In genomic region chr7:7654964-7655363, GRCh38 we compare ENCODE assay signal across 33 cellular contexts.
"Had no signal": no experiment of that assay in that cellular context is flagged by ENCODE, and none has a peak within 500 bp of the region (broad histone marks: within the 10 kb centered on the region; RNA-seq: fewer than 3 reads in every experiment).

No MANE protein-coding gene starts in this region.

- H3K27ac ChIP-seq: gastrocnemius medialis, lower lobe of right lung, neural progenitor cell, parathyroid adenoma, right lobe of liver, stomach, thyroid gland, upper lobe of left lung had no signal

- ATAC-seq: gastrocnemius medialis; left colon; lower lobe of right lung; natural killer cell; stimulated activated memory B cell treated with anti-CD40 and anti-IgM and Interleukin-4, amounts not matched to agents 10 μg/mL and 1 μg/mL and 100 μg/mL, for 72 hours; T-helper 17 cell; WTC11 had no signal

- DNase-seq: activated CD4-positive, alpha-beta memory T cell treated with anti-CD3 and anti-CD28 coated beads, Interleukin-2, amount 10 ng/mL, durations not matched to agents 7 days and 5 days; activated CD4-positive, alpha-beta T cell treated with anti-CD3 and anti-CD28 coated beads for 1 hour; activated CD4-positive, alpha-beta T cell treated with anti-CD3 and anti-CD28 coated beads, Interleukin-2, amount 10 ng/mL, durations not matched to agents 7 days and 5 days; activated CD8-positive, alpha-beta memory T cell treated with anti-CD3 and anti-CD28 coated beads, Interleukin-2, amount 50 U/mL, for 48 hours; activated gamma-delta T cell; activated naive CD4-positive, alpha-beta T cell treated with anti-CD3 and anti-CD28 coated beads, Interleukin-2, amount 10 ng/mL, durations not matched to agents 7 days and 5 days; activated naive CD8-positive, alpha-beta T cell treated with anti-CD3 and anti-CD28 coated beads, Interleukin-2, amount 10 ng/mL, durations not matched to agents 7 days and 5 days; activated T-cell treated with anti-CD3 and anti-CD28 coated beads, Interleukin-2, amount 50 U/mL, for 24 hours; amygdala; effector CD8-positive, alpha-beta T cell; gastrocnemius medialis; glutamatergic neuron; hippocampal formation; kidney; left colon; lower lobe of right lung; mesendoderm; natural killer cell; occipital lobe; right lobe of liver; small intestine; stimulated activated CD4-positive, alpha-beta T cell treated with anti-CD3 and anti-CD28 coated beads, Interleukin-1b, Interleukin-23, amount 100 ng/mL, for 48 hours; stimulated activated CD4-positive, alpha-beta T cell treated with anti-CD3 and anti-CD28 coated beads, Interleukin-4, amount 100 ng/mL, for 4 hours; stimulated activated CD8-positive, alpha-beta memory T cell treated with anti-CD3 and anti-CD28 coated beads, Interleukin-4, amount 100 ng/mL, for 48 hours; stomach; T-helper 17 cell; T1000; thyroid gland; upper lobe of left lung had no signal

- H3K4me3 ChIP-seq: gastrocnemius medialis, lower lobe of right lung, neural progenitor cell, right lobe of liver, stomach, thyroid gland, upper lobe of left lung had no signal

- H3K27me3 ChIP-seq: gastrocnemius medialis, neural progenitor cell, right lobe of liver, stomach, thyroid gland, upper lobe of left lung had no signal

- H3K9me3 ChIP-seq: gastrocnemius medialis, right lobe of liver, stomach, thyroid gland, upper lobe of left lung had no signal

- H3K36me3 ChIP-seq: gastrocnemius medialis, lower lobe of right lung, neural progenitor cell, right lobe of liver, stomach, thyroid gland, upper lobe of left lung had no signal

- H3K4me1 ChIP-seq: lower lobe of right lung, right lobe of liver, thyroid gland had no signal
